15 cellular contexts compared by ENCODE assay signal in the genomic region with DNA sequence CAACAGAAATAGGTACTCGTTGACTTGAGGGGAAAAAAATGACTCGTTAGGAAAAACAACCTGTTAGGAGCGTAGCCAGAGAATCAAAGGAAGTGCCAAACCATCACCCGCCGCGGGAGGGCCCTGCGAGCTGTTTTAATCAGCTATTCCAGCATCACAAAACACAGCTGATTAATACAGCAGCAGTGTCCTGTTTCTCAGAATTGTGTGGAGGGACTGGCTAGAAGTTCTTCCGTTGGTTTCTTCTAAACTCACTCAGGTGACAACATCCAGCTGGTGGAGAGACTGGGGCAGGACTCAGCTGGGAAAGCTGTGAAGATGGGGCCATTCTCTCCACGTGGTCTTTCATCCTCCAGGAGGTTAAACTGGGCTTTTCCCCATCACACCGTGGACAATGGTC. TPM values are rescaled to one million over a fixed set of nuclear protein-coding genes. Genes with fewer than 3 reads are reported as not detected.
DNase-seq lines count a peak whose midpoint lies in the region; ATAC-seq, FAIRE-seq and TF ChIP-seq lines count a peak whose summit lies in the region.
"Had no signal": no experiment of that assay in that cellular context is flagged by ENCODE, and none has a peak within 500 bp of the region (broad histone marks: within the 10 kb centered on the region; RNA-seq: fewer than 3 reads in every experiment).

No MANE protein-coding gene starts in this region.

- H3K27me3 ChIP-seq in H7 (ENCODE audit: control insufficient read depth, insufficient read depth, low read length) (no peaks in the 10 kb centered on the region), GM12878 (replicated peaks in 1 of 2; ENCODE audit: control insufficient read depth in 2 of 2, insufficient read depth in 2 of 2, low read length in 1 of 2) (no peaks in the 10 kb centered on the region)
- H3K27me3 ChIP-seq: BLaER1, suprapubic skin had no signal

- H3K27ac ChIP-seq in GM12878 (ENCODE audit: control insufficient read depth, insufficient read depth), result no peak overlapping the region
- H3K27ac ChIP-seq: BLaER1, psoas muscle, suprapubic skin had no signal

- intact Hi-C loops in activated CD4-positive, alpha-beta T cell treated with anti-CD3 and anti-CD28 coated beads for 36 hours (cut with DNase I, micrococcal nuclease), result no loop called here
- intact Hi-C loops in GM12878 (cut with micrococcal nuclease; ENCODE audit: unreplicated experiment) (no loop called here), posterior cingulate gyrus (cut with DNase I) (no loop called here)

- H3K27me3 Mint-ChIP-seq in activated CD4-positive, alpha-beta T cell treated with anti-CD3 and anti-CD28 coated beads for 36 hours, result no peaks in the 10 kb centered on the region
- H3K27me3 Mint-ChIP-seq: activated CD4-positive, alpha-beta T cell treated with anti-CD3 and anti-CD28 coated beads, Interleukin-2, amount 10 ng/mL, durations not matched to agents 7 days and 5 days had no signal

- H2AFZ ChIP-seq in GM12878 (ENCODE audit: control insufficient read depth, low read depth, low read length), result no peak overlapping the region

- ATAC-seq in activated CD4-positive, alpha-beta T cell treated with anti-CD3 and anti-CD28 coated beads for 36 hours, result no peak
- ATAC-seq in GM12878 (peak; percentile 49; the same call in 1 of the 3 replicates), GM18520 (IDR thresholded peaks at IDR 0.05; ENCODE audit: unreplicated experiment) (no peak), GM21786 (IDR thresholded peaks at IDR 0.05; ENCODE audit: unreplicated experiment) (no peak)
- ATAC-seq: psoas muscle had no signal

- H3K4me3 ChIP-seq in H7 (ENCODE audit: insufficient read depth, low read depth, low read length) (no peak overlapping the region), GM12878 (no peak overlapping the region)
- H3K4me3 ChIP-seq: BLaER1, psoas muscle, suprapubic skin had no signal

- RAD21 ChIA-PET in GM12878 (lab: Charles Lee; ENCODE audit: unreplicated experiment), result interaction anchor here (0.9 to 1.8 kb wide), 3 partner anchors 10 to 213 kb away, joined by 5 to 7 read pairs (median 6); no protein-coding TSS in a partner anchor

- no peak overlapping the region for H3K4me2 ChIP-seq in GM12878 (ENCODE audit: control insufficient read depth, insufficient read depth)
- H3K4me2 ChIP-seq: BLaER1 had no signal

- TF ChIP-seq EP300 in GM12878 (IDR thresholded peaks at IDR 0.05; ENCODE audit: borderline replicate concordance in 1 of 2, control insufficient read depth in 1 of 2, low read depth in 2 of 2, low read length in 2 of 2), result no peak

- CTCF ChIA-PET in activated CD4-positive, alpha-beta T cell treated with anti-CD3 and anti-CD28 coated beads for 36 hours (lab: Charles Lee), result interaction anchor here (0.6 to 2.8 kb wide), 10 partner anchors 8 to 174 kb away, joined by 3 to 16 read pairs (median 4); no protein-coding TSS in a partner anchor
- CTCF ChIA-PET in GM12878 (lab: Yijun Ruan, JAX), result interaction anchor here (0.6 to 6.8 kb wide), 6 partner anchors 9 to 242 kb away, joined by 3 to 55 read pairs (median 6); no protein-coding TSS in a partner anchor

- POLR2A ChIA-PET in activated CD4-positive, alpha-beta T cell treated with anti-CD3 and anti-CD28 coated beads for 36 hours (lab: Charles Lee), result no interaction called here
- POLR2A ChIA-PET in GM12878 (lab: Charles Lee), result no interaction called here

- H3K4me1 Mint-ChIP-seq in activated CD4-positive, alpha-beta T cell treated with anti-CD3 and anti-CD28 coated beads for 36 hours, result no peaks in the 10 kb centered on the region
- H3K4me1 Mint-ChIP-seq: activated CD4-positive, alpha-beta T cell treated with anti-CD3 and anti-CD28 coated beads, Interleukin-2, amount 10 ng/mL, durations not matched to agents 7 days and 5 days had no signal

- H3K4me3 Mint-ChIP-seq in activated CD4-positive, alpha-beta T cell treated with anti-CD3 and anti-CD28 coated beads for 36 hours, result no peak overlapping the region
- H3K4me3 Mint-ChIP-seq: activated CD4-positive, alpha-beta T cell treated with anti-CD3 and anti-CD28 coated beads, Interleukin-2, amount 10 ng/mL, durations not matched to agents 7 days and 5 days had no signal

- 48% methylated on average over 10 of the region's 10 CpGs for WGBS in GM12878 (ENCODE audit: insufficient coverage, insufficient replicate concordance, low lambda C conversion rate, missing lambda C conversion rate)

- H3K9me3 ChIP-seq in GM12878 (replicated peaks; ENCODE audit: control insufficient read depth, insufficient read depth, low read length), result no peaks in the 10 kb centered on the region
- H3K9me3 ChIP-seq: BLaER1, psoas muscle, suprapubic skin had no signal

- no peaks in the 10 kb centered on the region for H3K79me2 ChIP-seq in GM12878 (ENCODE audit: control insufficient read depth, insufficient read depth, low read length)

- peak in 1 of 3 experiments; percentile 16; a peak in 1 of 6 replicates for TF ChIP-seq CTCF in GM12878 (IDR thresholded peaks at IDR 0.05 in 2 of 3, conservative IDR thresholded peaks at IDR 0.05 in 1 of 3; ENCODE audit: control insufficient read depth in 2 of 3, extremely low read depth in 1 of 3, insufficient read depth in 1 of 3, low read depth in 3 of 3, low read length in 3 of 3)

- no peak for FAIRE-seq in GM12878 (lab: Jason Lieb, UNC)

- DNase-seq in activated CD4-positive, alpha-beta T cell treated with anti-CD3 and anti-CD28 coated beads for 36 hours, result peak; percentile 41
- DNase-seq in activated CD4-positive, alpha-beta T cell treated with anti-CD3 and anti-CD28 coated beads, Interleukin-2, amount 50 U/mL, for 4 hours, result no peak
- DNase-seq in H7 (peak; percentile 59), GM12878 (ENCODE audit: low read depth, low spot score) (no peak), renal cortical epithelial cell (ENCODE audit: low read depth) (peak; percentile 31), posterior cingulate gyrus (no peak)
- DNase-seq: activated CD4-positive, alpha-beta T cell treated with anti-CD3 and anti-CD28 coated beads, Interleukin-2, amount 10 ng/mL, durations not matched to agents 7 days and 5 days; activated naive CD4-positive, alpha-beta T cell treated with Interleukin-2 at 50 U/mL for 16 hours; hypothalamus; NCI-H774; psoas muscle had no signal

- BruUV-seq in GM12878 (replicated peaks; lab: Mats Ljungman, UMichigan), result no TSS peak

- in situ Hi-C loops in GM12878 (cut with MboI), result no loop called here

- no peaks in the 10 kb centered on the region for H3K4me1 ChIP-seq in GM12878 (ENCODE audit: control insufficient read depth, insufficient read depth, low read length)
- H3K4me1 ChIP-seq: BLaER1, psoas muscle, suprapubic skin had no signal

- H3K36me3 ChIP-seq in H7 (replicated peaks; ENCODE audit: control insufficient read depth, insufficient read depth, low read length) (no peaks in the 10 kb centered on the region), GM12878 (ENCODE audit: control insufficient read depth in 2 of 2, insufficient read depth in 2 of 2, low read length in 1 of 2) (no peaks in the 10 kb centered on the region)
- H3K36me3 ChIP-seq: BLaER1, suprapubic skin had no signal

- no peak overlapping the region for H3K27ac Mint-ChIP-seq in activated CD4-positive, alpha-beta T cell treated with anti-CD3 and anti-CD28 coated beads for 36 hours
- H3K27ac Mint-ChIP-seq: activated CD4-positive, alpha-beta T cell treated with anti-CD3 and anti-CD28 coated beads, Interleukin-2, amount 10 ng/mL, durations not matched to agents 7 days and 5 days had no signal

- H3K9me3 Mint-ChIP-seq in activated CD4-positive, alpha-beta T cell treated with anti-CD3 and anti-CD28 coated beads for 36 hours (ENCODE audit: low read depth), result no peaks in the 10 kb centered on the region
- H3K9me3 Mint-ChIP-seq: activated CD4-positive, alpha-beta T cell treated with anti-CD3 and anti-CD28 coated beads, Interleukin-2, amount 10 ng/mL, durations not matched to agents 7 days and 5 days had no signal

- no peak overlapping the region for H3K9ac ChIP-seq in GM12878 (ENCODE audit: control insufficient read depth, insufficient read depth, low read length)
- H3K9ac ChIP-seq: BLaER1 had no signal

- no peak for TF ChIP-seq POLR2A in GM12878 (IDR thresholded peaks at IDR 0.05; ENCODE audit: low read depth, low read length)

- SMC1A ChIA-PET in GM12878 (lab: Charles Lee; ENCODE audit: uncharacterized antibody, unreplicated experiment), result interaction anchor here (0.9 to 3.4 kb wide), 3 partner anchors 20 to 211 kb away, joined by 4 to 19 read pairs (median 5); no protein-coding TSS in a partner anchor

- TF ChIP-seq RAD21 in GM12878 (IDR thresholded peaks at IDR 0.05; ENCODE audit: insufficient read depth, low read depth, low read length), result no peak

- no peaks in the 10 kb centered on the region for H3K36me3 Mint-ChIP-seq in activated CD4-positive, alpha-beta T cell treated with anti-CD3 and anti-CD28 coated beads for 36 hours (ENCODE audit: low read depth)

- H4K20me1 ChIP-seq in GM12878 (ENCODE audit: control insufficient read depth, insufficient read depth), result no peaks in the 10 kb centered on the region
- H4K20me1 ChIP-seq: BLaER1 had no signal

RNA-seq across cellular contexts. Expression of a gene that starts 28.0 kb away (rescaled TPM):
- total RNA-seq in activated CD4-positive, alpha-beta T cell treated with anti-CD3 and anti-CD28 coated beads for 36 hours, result 1,000 to 10,000 TPM; 2,604 to 3,375 TPM
- total RNA-seq in H7 (2014; rRNA removed; shearing (Covaris generic)), result 2,498 and 3,375 TPM in 2 replicates
- 799 and 807 TPM in 2 replicates for total RNA-seq in GM12878 (2013; cell fraction: nucleolus; rRNA removed)
- total RNA-seq in GM12878 (2014; rRNA removed) (2,142 and 2,298 TPM in 2 replicates), GM12878 (2014; rRNA removed; fragmentation: Illumina TruSeq; extraction: Trizol) (2,450 and 2,735 TPM in 2 replicates), GM12878 (2021) (1,578 and 1,698 TPM in 2 replicates), renal cortical epithelial cell (1,819 and 2,648 TPM in 2 replicates)
- polyA plus RNA-seq in GM12878 (2011; ENCODE audit: low read depth), result 729 TPM
- polyA plus RNA-seq in GM12878 (2011; rRNA removed) (2,716 and 3,205 TPM in 2 replicates), GM12878 (2014; fragmentation: Illumina TruSeq; extraction: Trizol) (2,458 and 3,035 TPM in 2 replicates), GM12878 (2014; fragmentation: Nextera tagmentation; extraction: Ambion mirVana) (1,000 to 10,000 TPM; 1,190 to 1,772 TPM), GM12878 (2014; rRNA removed) (1,683 and 2,365 TPM in 2 replicates), GM12878 (2016; fragmentation: Nextera tagmentation; extraction: Ambion mirVana) (1,000 to 10,000 TPM; 1,900 to 1,949 TPM)
- polyA plus RNA-seq in GM12878 (2011; cell fraction: cytosol; rRNA removed), result 2,085 and 3,267 TPM in 2 replicates
- 2,060 and 2,197 TPM in 2 replicates for polyA plus RNA-seq in GM12878 (2011; cell fraction: nucleus; rRNA removed)
- polyA plus RNA-seq in GM12878 (2012), result 1,101 and 1,128 TPM in 2 replicates
- polyA minus RNA-seq in GM12878 (2011; rRNA and poly(A)+ RNA removed), result 3,706 and 4,126 TPM in 2 replicates
- polyA minus RNA-seq in GM12878 (2011; cell fraction: cytosol; rRNA and poly(A)+ RNA removed), result 616 and 823 TPM in 2 replicates
- polyA minus RNA-seq in GM12878 (2011; cell fraction: nucleus; rRNA and poly(A)+ RNA removed), result 785 and 1,054 TPM in 2 replicates

RNA-seq across cellular contexts. Expression of a gene that starts 52.3 kb away (rescaled TPM):
- not detected for total RNA-seq in activated CD4-positive, alpha-beta T cell treated with anti-CD3 and anti-CD28 coated beads for 36 hours
- not detected in 2 replicates for total RNA-seq in H7 (2014; rRNA removed; shearing (Covaris generic))
- total RNA-seq in GM12878 (2013; cell fraction: nucleolus; rRNA removed), result not detected in 2 replicates
- total RNA-seq in GM12878 (2014; rRNA removed) (not detected in 2 replicates), GM12878 (2014; rRNA removed; fragmentation: Illumina TruSeq; extraction: Trizol) (not detected in 2 replicates), GM12878 (2021) (not detected in 2 replicates), renal cortical epithelial cell (not detected in 2 replicates)
- polyA plus RNA-seq in GM12878 (2011; ENCODE audit: low read depth), result not detected
- polyA plus RNA-seq in GM12878 (2011; rRNA removed) (not detected in 2 replicates), GM12878 (2014; fragmentation: Illumina TruSeq; extraction: Trizol) (not detected in 2 replicates), GM12878 (2014; fragmentation: Nextera tagmentation; extraction: Ambion mirVana) (not detected), GM12878 (2014; rRNA removed) (not detected in 2 replicates), GM12878 (2016; fragmentation: Nextera tagmentation; extraction: Ambion mirVana) (not detected)
- not detected in 2 replicates for polyA plus RNA-seq in GM12878 (2011; cell fraction: cytosol; rRNA removed)
- not detected in 2 replicates for polyA plus RNA-seq in GM12878 (2011; cell fraction: nucleus; rRNA removed)
- polyA plus RNA-seq in GM12878 (2012), result not detected in 2 replicates
- not detected in 2 replicates for polyA minus RNA-seq in GM12878 (2011; rRNA and poly(A)+ RNA removed)
- polyA minus RNA-seq in GM12878 (2011; cell fraction: cytosol; rRNA and poly(A)+ RNA removed), result not detected in 2 replicates
- not detected in 2 replicates for polyA minus RNA-seq in GM12878 (2011; cell fraction: nucleus; rRNA and poly(A)+ RNA removed)
- total RNA-seq: activated CD4-positive, alpha-beta T cell treated with anti-CD3 and anti-CD28 coated beads, Interleukin-2, amount 10 ng/mL, durations not matched to agents 7 days and 5 days; psoas muscle; suprapubic skin had no signal
- polyA plus RNA-seq: psoas muscle had no signal

Comparison
In these comparisons a context has a peak if more than half of its experiments do, and no peak if none do; other contexts are left out.
1. DNase-seq: peak in activated CD4-positive, alpha-beta T cell treated with anti-CD3 and anti-CD28 coated beads for 36 hours (single experiment), H7 (single experiment) and renal cortical epithelial cell (single experiment); none in activated CD4-positive, alpha-beta T cell treated with anti-CD3 and anti-CD28 coated beads, Interleukin-2, amount 50 U/mL, for 4 hours (0 of 2), GM12878 (single experiment) and posterior cingulate gyrus (0 of 10).